ENCODE assay signal across 1 cellular context in the genomic region with DNA sequence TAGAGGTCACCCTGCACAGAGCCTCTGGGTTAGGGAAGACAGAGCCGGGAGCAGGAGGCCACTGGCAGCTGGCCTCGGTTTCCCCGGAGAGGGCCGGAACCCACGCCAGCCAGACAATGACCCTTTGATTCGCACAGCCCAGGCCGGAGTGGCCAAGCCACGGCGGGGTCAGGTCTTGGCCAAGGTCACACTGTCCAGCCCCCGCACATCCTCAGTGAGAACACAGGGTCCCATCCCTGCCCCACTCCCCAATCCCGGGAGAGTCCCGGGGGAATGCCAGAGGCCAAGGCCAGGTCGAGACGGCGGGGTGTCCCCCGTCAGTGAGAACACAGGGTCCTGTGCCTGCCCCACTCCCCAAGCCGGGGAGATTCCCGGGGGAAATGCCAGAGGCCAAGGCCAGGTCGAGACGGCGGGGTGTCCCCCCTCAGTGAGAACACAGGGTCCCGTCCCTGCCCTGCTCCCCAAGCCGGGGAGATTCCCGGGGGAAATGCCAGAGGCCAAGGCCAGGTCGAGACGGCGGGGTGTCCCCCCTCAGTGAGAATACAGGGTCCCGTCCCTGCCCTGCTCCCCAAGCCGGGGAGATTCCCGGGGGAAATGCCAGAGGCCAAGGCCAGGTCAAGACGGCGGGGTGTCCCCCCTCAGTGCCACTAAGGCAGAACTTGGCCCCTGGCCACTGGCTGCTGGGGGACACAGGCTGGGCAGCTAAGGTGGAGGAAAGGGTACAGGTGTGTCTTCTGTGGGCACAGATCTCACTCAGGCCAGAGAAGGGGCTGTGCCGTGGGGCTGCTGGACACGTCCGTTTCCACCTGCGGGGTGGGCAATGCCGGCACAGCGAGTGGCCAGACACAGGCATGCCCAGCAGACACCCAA.
TF ChIP-seq lines count a peak whose summit lies in the region.

No MANE protein-coding gene starts in this region.

TF ChIP-seq in IMR-90, 13 proteins besides CTCF, POLR2A, EP300 and RAD21:
- TF ChIP-seq CEBPB (IDR thresholded peaks at IDR 0.05; ENCODE audit: low read depth, low read length) = no peak
- TF ChIP-seq MAZ (IDR thresholded peaks at IDR 0.05; ENCODE audit: borderline replicate concordance, low read depth, low read length) = no peak
- no peak for TF ChIP-seq MXI1 (IDR thresholded peaks at IDR 0.05; ENCODE audit: borderline replicate concordance, low read depth, low read length)
- TF ChIP-seq MAFK (IDR thresholded peaks at IDR 0.05; ENCODE audit: low read depth, low read length) = no peak
- no peak for TF ChIP-seq RCOR1 (IDR thresholded peaks at IDR 0.05; ENCODE audit: insufficient replicate concordance, low read length)
- TF ChIP-seq, protein P1, sequence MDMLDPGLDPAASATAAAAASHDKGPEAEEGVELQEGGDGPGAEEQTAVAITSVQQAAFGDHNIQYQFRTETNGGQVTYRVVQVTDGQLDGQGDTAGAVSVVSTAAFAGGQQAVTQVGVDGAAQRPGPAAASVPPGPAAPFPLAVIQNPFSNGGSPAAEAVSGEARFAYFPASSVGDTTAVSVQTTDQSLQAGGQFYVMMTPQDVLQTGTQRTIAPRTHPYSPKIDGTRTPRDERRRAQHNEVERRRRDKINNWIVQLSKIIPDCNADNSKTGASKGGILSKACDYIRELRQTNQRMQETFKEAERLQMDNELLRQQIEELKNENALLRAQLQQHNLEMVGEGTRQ (IDR thresholded peaks at IDR 0.05; ENCODE audit: low read depth, low read length) = no peak
- TF ChIP-seq FOS (IDR thresholded peaks at IDR 0.05; ENCODE audit: low read depth, low read length) = no peak
- TF ChIP-seq ELK1 (IDR thresholded peaks at IDR 0.05; ENCODE audit: borderline replicate concordance, low read depth, low read length) = no peak
- no peak for TF ChIP-seq BHLHE40 (IDR thresholded peaks at IDR 0.05; ENCODE audit: low read depth, low read length)
- TF ChIP-seq NFE2L2 (IDR thresholded peaks at IDR 0.05; ENCODE audit: low read depth, low read length) = no peak
- TF ChIP-seq CHD1 (IDR thresholded peaks at IDR 0.05; ENCODE audit: low read depth, low read length) = no peak
